Comparison of ENCODE assay signal across 8 cellular contexts in genomic region chr7:36366005-36366583, GRCh38. TPM values are rescaled to one million over a fixed set of nuclear protein-coding genes. Genes with fewer than 3 reads are reported as not detected.
DNase-seq lines count a peak whose midpoint lies in the region; ATAC-seq and TF ChIP-seq lines count a peak whose summit lies in the region.

No MANE protein-coding gene starts in this region.

- no peak for TF ChIP-seq CTCF in esophagus squamous epithelium (IDR thresholded peaks at IDR 0.05)
- no peak for TF ChIP-seq CTCF in retinal pigment epithelial cell (conservative IDR thresholded peaks at IDR 0.05; ENCODE audit: low read depth, low read length)

- no peak overlapping the region for H3K27ac ChIP-seq in GM23248
- H3K27ac ChIP-seq in SJCRH30: no peak overlapping the region
- no peak overlapping the region for H3K27ac ChIP-seq in esophagus squamous epithelium

- no peaks in the 10 kb centered on the region for H3K9me2 ChIP-seq in GM23248 (ENCODE audit: insufficient read depth)

- H3K27me3 ChIP-seq in GM23248 (replicated peaks; ENCODE audit: insufficient read depth): peaks cover 9% of the 10 kb centered on the region; the same call in 1 of the 2 replicates
- H3K27me3 ChIP-seq in SJCRH30: no peaks in the 10 kb centered on the region
- no peaks in the 10 kb centered on the region for H3K27me3 ChIP-seq in esophagus squamous epithelium

- peak overlapping the region; percentile 71; the same call in 1 of the 2 replicates for H3K9ac ChIP-seq in GM23248

- no peaks in the 10 kb centered on the region for H3K79me2 ChIP-seq in GM23248 (ENCODE audit: insufficient read depth)

- no peaks in the 10 kb centered on the region for H3F3A ChIP-seq in GM23248 (ENCODE audit: insufficient read depth)

- no peaks in the 10 kb centered on the region for H3K4me1 ChIP-seq in GM23248 (ENCODE audit: insufficient read depth)
- no peaks in the 10 kb centered on the region for H3K4me1 ChIP-seq in SJCRH30
- peaks cover 0 to 16% (median 3%) of the 10 kb centered on the region in 3 donors for H3K4me1 ChIP-seq in esophagus squamous epithelium

- 68 to 69% methylated on average over 9 of the region's 9 CpGs for WGBS in GM23248 (ENCODE audit: low coverage in 1 of 2, low lambda C conversion rate in 2 of 2, missing lambda C conversion rate in 2 of 2), 2 experiments
- WGBS in esophagus squamous epithelium, 2 donors: 60 to 67% methylated on average over 9 of the region's 9 CpGs

- in situ Hi-C loops in GM23248 (cut with MboI): no loop called here

- H4K20me1 ChIP-seq in GM23248 (ENCODE audit: insufficient read depth): no peaks in the 10 kb centered on the region

- H3K36me3 ChIP-seq in GM23248 (ENCODE audit: low read depth): no peaks in the 10 kb centered on the region
- H3K36me3 ChIP-seq in SJCRH30: no peaks in the 10 kb centered on the region
- H3K36me3 ChIP-seq in esophagus squamous epithelium: no peaks in the 10 kb centered on the region

- H3K4me3 ChIP-seq in GM23248 (peak overlapping the region; percentile 75), SJCRH30 (peak overlapping the region; percentile 67), esophagus squamous epithelium (peak overlapping the region; percentile 64 to 94 (median 75)), retinal pigment epithelial cell (ENCODE audit: low read length) (peak overlapping the region; percentile 77)

- no peak for ATAC-seq in HG02610 (IDR thresholded peaks at IDR 0.05; ENCODE audit: unreplicated experiment)

- no peak for TF ChIP-seq POLR2A in esophagus squamous epithelium (IDR thresholded peaks at IDR 0.05)

- peak overlapping the region; percentile 69 for H3K4me2 ChIP-seq in GM23248 (ENCODE audit: unreplicated experiment)

- DNase-seq in GM23248 (no peak), SJCRH30 (no peak), esophagus squamous epithelium (lab: John Stamatoyannopoulos, UW) (no peak), retinal pigment epithelial cell (ENCODE audit: low read depth) (no peak), A172 (ENCODE audit: low spot score) (no peak), NCI-H2081 treated with DMSO at 0.1 percent for 48 hours (lab: John Stamatoyannopoulos, UW) (no peak), AG08395 (ENCODE audit: low spot score) (no peak)

- intact Hi-C loops in esophagus squamous epithelium (cut with DNase I): no loop called here

- H2AFZ ChIP-seq in GM23248: peak overlapping the region; percentile 90

- H3K9me3 ChIP-seq in GM23248 (ENCODE audit: low read depth) (no peaks in the 10 kb centered on the region), SJCRH30 (replicated peaks) (no peaks in the 10 kb centered on the region), esophagus squamous epithelium (no peaks in the 10 kb centered on the region)

RNA-seq across cellular contexts. Expression of gene ANLN, which starts 23.6 kb away (rescaled TPM):
- total RNA-seq in GM23248 (2014; rRNA removed; shearing (Covaris generic)): 55.6 and 57.5 TPM in 2 replicates
- 37.9 and 38.4 TPM in 2 replicates for polyA plus RNA-seq in GM23248 (2016; fragmentation: Nextera tagmentation; extraction: Ambion mirVana)
- 195 and 215 TPM in 2 replicates for total RNA-seq in SJCRH30 (2014; rRNA removed; shearing (Covaris generic))
- total RNA-seq in esophagus squamous epithelium: 10 to 100 TPM; 16.6 to 67.9 (median 25.0) TPM
- 250 and 259 TPM in 2 replicates for total RNA-seq in A172 (2014; rRNA removed; shearing (Covaris generic))
